ENCODE assay signal across 2 cellular contexts in the genomic region with DNA sequence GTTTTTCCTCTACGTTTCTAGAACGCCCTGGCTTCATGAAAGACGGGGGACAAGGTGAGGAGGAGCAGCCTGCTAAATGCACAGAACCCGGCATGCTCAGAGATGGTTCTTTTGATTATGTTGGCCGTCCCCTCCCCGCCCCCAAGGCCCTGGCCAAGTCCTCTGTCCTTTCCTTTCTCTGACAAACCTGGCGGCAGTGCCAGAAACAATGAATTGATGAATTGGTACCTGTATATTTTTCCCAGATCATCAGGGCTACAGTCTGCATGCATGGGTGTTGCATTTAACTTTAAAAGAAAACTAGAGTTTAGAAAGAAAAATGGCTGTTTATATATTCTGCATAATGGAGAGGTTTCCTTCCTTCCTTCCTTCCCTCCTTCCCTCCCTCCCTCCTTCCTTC.
TF ChIP-seq lines count a peak whose summit lies in the region.

No MANE protein-coding gene starts in this region.

TF ChIP-seq in A549, 52 proteins besides CTCF, POLR2A, EP300 and RAD21 (continued from another document):
- TF ChIP-seq CEBPB (IDR thresholded peaks at IDR 0.05): no peak
- TF ChIP-seq JUN (IDR thresholded peaks at IDR 0.05): no peak
- no peak for TF ChIP-seq EHF (CRISPR knock-in tag; IDR thresholded peaks at IDR 0.05)

TF ChIP-seq in GM23338, 12 proteins besides CTCF, POLR2A, EP300 and RAD21 (continued from another document):
- TF ChIP-seq, protein P1, sequence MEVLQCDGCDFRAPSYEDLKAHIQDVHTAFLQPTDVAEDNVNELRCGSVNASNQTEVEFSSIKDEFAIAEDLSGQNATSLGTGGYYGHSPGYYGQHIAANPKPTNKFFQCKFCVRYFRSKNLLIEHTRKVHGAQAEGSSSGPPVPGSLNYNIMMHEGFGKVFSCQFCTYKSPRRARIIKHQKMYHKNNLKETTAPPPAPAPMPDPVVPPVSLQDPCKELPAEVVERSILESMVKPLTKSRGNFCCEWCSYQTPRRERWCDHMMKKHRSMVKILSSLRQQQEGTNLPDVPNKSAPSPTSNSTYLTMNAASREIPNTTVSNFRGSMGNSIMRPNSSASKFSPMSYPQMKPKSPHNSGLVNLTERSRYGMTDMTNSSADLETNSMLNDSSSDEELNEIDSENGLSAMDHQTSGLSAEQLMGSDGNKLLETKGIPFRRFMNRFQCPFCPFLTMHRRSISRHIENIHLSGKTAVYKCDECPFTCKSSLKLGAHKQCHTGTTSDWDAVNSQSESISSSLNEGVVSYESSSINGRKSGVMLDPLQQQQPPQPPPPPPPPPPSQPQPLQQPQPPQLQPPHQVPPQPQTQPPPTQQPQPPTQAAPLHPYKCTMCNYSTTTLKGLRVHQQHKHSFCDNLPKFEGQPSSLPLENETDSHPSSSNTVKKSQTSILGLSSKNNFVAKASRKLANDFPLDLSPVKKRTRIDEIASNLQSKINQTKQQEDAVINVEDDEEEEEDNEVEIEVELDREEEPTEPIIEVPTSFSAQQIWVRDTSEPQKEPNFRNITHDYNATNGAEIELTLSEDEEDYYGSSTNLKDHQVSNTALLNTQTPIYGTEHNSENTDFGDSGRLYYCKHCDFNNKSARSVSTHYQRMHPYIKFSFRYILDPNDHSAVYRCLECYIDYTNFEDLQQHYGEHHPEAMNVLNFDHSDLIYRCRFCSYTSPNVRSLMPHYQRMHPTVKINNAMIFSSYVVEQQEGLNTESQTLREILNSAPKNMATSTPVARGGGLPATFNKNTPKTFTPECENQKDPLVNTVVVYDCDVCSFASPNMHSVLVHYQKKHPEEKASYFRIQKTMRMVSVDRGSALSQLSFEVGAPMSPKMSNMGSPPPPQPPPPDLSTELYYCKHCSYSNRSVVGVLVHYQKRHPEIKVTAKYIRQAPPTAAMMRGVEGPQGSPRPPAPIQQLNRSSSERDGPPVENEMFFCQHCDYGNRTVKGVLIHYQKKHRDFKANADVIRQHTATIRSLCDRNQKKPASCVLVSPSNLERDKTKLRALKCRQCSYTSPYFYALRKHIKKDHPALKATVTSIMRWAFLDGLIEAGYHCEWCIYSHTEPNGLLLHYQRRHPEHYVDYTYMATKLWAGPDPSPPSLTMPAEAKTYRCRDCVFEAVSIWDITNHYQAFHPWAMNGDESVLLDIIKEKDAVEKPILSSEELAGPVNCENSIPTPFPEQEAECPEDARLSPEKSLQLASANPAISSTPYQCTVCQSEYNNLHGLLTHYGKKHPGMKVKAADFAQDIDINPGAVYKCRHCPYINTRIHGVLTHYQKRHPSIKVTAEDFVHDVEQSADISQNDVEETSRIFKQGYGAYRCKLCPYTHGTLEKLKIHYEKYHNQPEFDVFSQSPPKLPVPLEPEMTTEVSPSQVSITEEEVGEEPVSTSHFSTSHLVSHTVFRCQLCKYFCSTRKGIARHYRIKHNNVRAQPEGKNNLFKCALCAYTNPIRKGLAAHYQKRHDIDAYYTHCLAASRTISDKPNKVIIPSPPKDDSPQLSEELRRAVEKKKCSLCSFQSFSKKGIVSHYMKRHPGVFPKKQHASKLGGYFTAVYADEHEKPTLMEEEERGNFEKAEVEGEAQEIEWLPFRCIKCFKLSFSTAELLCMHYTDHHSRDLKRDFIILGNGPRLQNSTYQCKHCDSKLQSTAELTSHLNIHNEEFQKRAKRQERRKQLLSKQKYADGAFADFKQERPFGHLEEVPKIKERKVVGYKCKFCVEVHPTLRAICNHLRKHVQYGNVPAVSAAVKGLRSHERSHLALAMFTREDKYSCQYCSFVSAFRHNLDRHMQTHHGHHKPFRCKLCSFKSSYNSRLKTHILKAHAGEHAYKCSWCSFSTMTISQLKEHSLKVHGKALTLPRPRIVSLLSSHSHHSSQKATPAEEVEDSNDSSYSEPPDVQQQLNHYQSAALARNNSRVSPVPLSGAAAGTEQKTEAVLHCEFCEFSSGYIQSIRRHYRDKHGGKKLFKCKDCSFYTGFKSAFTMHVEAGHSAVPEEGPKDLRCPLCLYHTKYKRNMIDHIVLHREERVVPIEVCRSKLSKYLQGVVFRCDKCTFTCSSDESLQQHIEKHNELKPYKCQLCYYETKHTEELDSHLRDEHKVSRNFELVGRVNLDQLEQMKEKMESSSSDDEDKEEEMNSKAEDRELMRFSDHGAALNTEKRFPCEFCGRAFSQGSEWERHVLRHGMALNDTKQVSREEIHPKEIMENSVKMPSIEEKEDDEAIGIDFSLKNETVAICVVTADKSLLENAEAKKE (CRISPR knock-in tag; IDR thresholded peaks at IDR 0.05): no peak
- TF ChIP-seq ZNF114 (CRISPR knock-in tag; IDR thresholded peaks at IDR 0.05): no peak
- no peak for TF ChIP-seq NANOG (IDR thresholded peaks at IDR 0.05; ENCODE audit: borderline replicate concordance)
- TF ChIP-seq CREB1 (CRISPR knock-in tag; IDR thresholded peaks at IDR 0.05; ENCODE audit: low read depth): no peak
- TF ChIP-seq, protein P2, sequence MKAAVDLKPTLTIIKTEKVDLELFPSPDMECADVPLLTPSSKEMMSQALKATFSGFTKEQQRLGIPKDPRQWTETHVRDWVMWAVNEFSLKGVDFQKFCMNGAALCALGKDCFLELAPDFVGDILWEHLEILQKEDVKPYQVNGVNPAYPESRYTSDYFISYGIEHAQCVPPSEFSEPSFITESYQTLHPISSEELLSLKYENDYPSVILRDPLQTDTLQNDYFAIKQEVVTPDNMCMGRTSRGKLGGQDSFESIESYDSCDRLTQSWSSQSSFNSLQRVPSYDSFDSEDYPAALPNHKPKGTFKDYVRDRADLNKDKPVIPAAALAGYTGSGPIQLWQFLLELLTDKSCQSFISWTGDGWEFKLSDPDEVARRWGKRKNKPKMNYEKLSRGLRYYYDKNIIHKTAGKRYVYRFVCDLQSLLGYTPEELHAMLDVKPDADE (IDR thresholded peaks at IDR 0.05): no peak
- TF ChIP-seq ZNF331 (CRISPR knock-in tag; IDR thresholded peaks at IDR 0.05; ENCODE audit: low read depth): no peak
- TF ChIP-seq EZH2 (IDR thresholded peaks at IDR 0.05; ENCODE audit: low read depth, unreplicated experiment): no peak
- TF ChIP-seq JUNB (IDR thresholded peaks at IDR 0.05; ENCODE audit: unreplicated experiment): no peak
- TF ChIP-seq STAT1 (IDR thresholded peaks at IDR 0.05; ENCODE audit: unreplicated experiment): no peak
- TF ChIP-seq, protein P3, sequence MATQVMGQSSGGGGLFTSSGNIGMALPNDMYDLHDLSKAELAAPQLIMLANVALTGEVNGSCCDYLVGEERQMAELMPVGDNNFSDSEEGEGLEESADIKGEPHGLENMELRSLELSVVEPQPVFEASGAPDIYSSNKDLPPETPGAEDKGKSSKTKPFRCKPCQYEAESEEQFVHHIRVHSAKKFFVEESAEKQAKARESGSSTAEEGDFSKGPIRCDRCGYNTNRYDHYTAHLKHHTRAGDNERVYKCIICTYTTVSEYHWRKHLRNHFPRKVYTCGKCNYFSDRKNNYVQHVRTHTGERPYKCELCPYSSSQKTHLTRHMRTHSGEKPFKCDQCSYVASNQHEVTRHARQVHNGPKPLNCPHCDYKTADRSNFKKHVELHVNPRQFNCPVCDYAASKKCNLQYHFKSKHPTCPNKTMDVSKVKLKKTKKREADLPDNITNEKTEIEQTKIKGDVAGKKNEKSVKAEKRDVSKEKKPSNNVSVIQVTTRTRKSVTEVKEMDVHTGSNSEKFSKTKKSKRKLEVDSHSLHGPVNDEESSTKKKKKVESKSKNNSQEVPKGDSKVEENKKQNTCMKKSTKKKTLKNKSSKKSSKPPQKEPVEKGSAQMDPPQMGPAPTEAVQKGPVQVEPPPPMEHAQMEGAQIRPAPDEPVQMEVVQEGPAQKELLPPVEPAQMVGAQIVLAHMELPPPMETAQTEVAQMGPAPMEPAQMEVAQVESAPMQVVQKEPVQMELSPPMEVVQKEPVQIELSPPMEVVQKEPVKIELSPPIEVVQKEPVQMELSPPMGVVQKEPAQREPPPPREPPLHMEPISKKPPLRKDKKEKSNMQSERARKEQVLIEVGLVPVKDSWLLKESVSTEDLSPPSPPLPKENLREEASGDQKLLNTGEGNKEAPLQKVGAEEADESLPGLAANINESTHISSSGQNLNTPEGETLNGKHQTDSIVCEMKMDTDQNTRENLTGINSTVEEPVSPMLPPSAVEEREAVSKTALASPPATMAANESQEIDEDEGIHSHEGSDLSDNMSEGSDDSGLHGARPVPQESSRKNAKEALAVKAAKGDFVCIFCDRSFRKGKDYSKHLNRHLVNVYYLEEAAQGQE (IDR thresholded peaks at IDR 0.05; ENCODE audit: unreplicated experiment): no peak
- no peak for TF ChIP-seq POLR2AphosphoS5 (IDR thresholded peaks at IDR 0.05; ENCODE audit: low read depth)
